In the genomic region with DNA sequence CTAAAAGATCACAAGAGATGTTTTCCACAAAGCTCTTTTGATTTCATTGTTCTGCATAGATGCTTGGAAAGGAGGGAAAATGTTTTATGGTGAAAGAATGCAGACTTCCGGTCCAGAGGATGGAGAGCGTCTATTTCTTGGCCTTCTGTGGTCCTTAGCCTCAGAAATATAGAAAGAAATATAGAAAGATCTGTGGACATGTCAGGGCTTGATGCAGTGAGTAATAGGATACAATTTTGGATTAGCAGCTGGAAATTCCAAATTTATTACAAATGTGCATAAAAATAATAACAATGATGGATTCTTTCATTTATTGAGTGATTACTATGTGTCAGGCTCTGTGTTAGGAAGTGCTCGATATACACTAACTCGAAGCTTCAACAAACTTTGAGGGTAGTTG, we compare ENCODE assay signal across 17 cellular contexts. TPM values are rescaled to one million over a fixed set of nuclear protein-coding genes. Genes with fewer than 3 reads are reported as not detected.
DNase-seq lines count a peak whose midpoint lies in the region; ATAC-seq, FAIRE-seq and TF ChIP-seq lines count a peak whose summit lies in the region.
"Had no signal": no experiment of that assay in that cellular context is flagged by ENCODE, and none has a peak within 500 bp of the region (broad histone marks: within the 10 kb centered on the region; RNA-seq: fewer than 3 reads in every experiment).

No MANE protein-coding gene starts in this region.

- dilution Hi-C loops in IMR-90 (cut with HindIII; ENCODE audit: low sequenced_read_pairs, unreplicated experiment) = no loop called here

- H3K4ac ChIP-seq in IMR-90 (ENCODE audit: low read depth, low read length) = no peak overlapping the region

- DNase-seq in IMR-90 (no peak), bronchial epithelial cell (ENCODE audit: low read depth) (peak; percentile 62), foreskin keratinocyte (peak; percentile 58 to 87), osteoblast (ENCODE audit: insufficient read length, low spot score, missing footprints) (peak; percentile 49), DMS153 treated with DMSO at 0.1 percent for 48 hours (lab: John Stamatoyannopoulos, UW; ENCODE audit: unreplicated experiment) (no peak)
- DNase-seq: C1 segment of cervical spinal cord; Calu3; CD4-positive, alpha-beta memory T cell; COR-L47; DND-41; H7; HCEC 1CT had no signal

- WGBS in IMR-90 (ENCODE audit: extremely low coverage in 2 of 2, insufficient read length in 1 of 2), 2 experiments = 82% methylated on average over 2 of the region's 4 CpGs; no CpG with 5 or more reads in 1 of the 2 experiments

- H2BK15ac ChIP-seq in IMR-90 (ENCODE audit: low read depth, low read length) = no peak overlapping the region

- no peaks in the 10 kb centered on the region for H3K79me1 ChIP-seq in IMR-90 (ENCODE audit: low read depth in 1 of 2, low read length in 2 of 2)

- H3K27ac ChIP-seq in IMR-90 (ENCODE audit: insufficient read depth, low read length) (no peak overlapping the region), foreskin keratinocyte (peak overlapping the region; percentile 89), osteoblast (ENCODE audit: low read depth, low read length) (no peak overlapping the region)

- intact Hi-C loops in IMR-90 (cut with micrococcal nuclease) = no loop called here

- ATAC-seq in IMR-90 (ENCODE audit: low read depth) = no peak
- ATAC-seq in foreskin keratinocyte = peak; percentile 16
- ATAC-seq in GM18867 (IDR thresholded peaks at IDR 0.05; ENCODE audit: unreplicated experiment) = no peak
- ATAC-seq in GM19324 (IDR thresholded peaks at IDR 0.05; ENCODE audit: low FRiP score, unreplicated experiment) = no peak

- H4K5ac ChIP-seq in IMR-90 (ENCODE audit: low read depth, low read length) = no peak overlapping the region

- no peak overlapping the region for H3K9ac ChIP-seq in IMR-90 (ENCODE audit: low read depth, low read length)

- no peak overlapping the region for H4K91ac ChIP-seq in IMR-90 (ENCODE audit: insufficient read depth, low read depth, low read length)

- CTCF ChIA-PET in IMR-90 (lab: Yijun Ruan, JAX) = no interaction called here

- H3K4me2 ChIP-seq in IMR-90 (ENCODE audit: low read depth, low read length) (no peak overlapping the region), osteoblast (ENCODE audit: insufficient read depth, low read length) (no peak overlapping the region)

- H2AFZ ChIP-seq in IMR-90 (replicated peaks; ENCODE audit: low read length, poor library complexity) (no peak overlapping the region), osteoblast (ENCODE audit: low read length) (no peak overlapping the region)

- H2BK20ac ChIP-seq in IMR-90 (ENCODE audit: low read depth, low read length) = no peak overlapping the region

- H3K56ac ChIP-seq in IMR-90 (ENCODE audit: extremely low read depth, insufficient read depth, low read length) = no peak overlapping the region

- H3K23ac ChIP-seq in IMR-90 (ENCODE audit: low read depth, low read length) = no peak overlapping the region

- BruUV-seq in IMR-90 (replicated peaks; lab: Mats Ljungman, UMichigan) = no TSS peak

- in situ Hi-C loops in IMR-90 (cut with MboI; ENCODE audit: low sequenced_read_pairs) = no loop called here

- no peaks in the 10 kb centered on the region for H3K9me1 ChIP-seq in IMR-90 (ENCODE audit: insufficient read depth, low read length)

- no peak overlapping the region; the same call in 1 of the 2 replicates for H3K18ac ChIP-seq in IMR-90 (ENCODE audit: low read depth, low read length)

- peak overlapping the region; percentile 19; the same call in 1 of the 2 replicates for H3K14ac ChIP-seq in IMR-90 (replicated peaks; ENCODE audit: low read depth, low read length)

- no peak overlapping the region for H2AK9ac ChIP-seq in IMR-90 (replicated peaks; ENCODE audit: low read depth, low read length, poor library complexity)

- TF ChIP-seq RAD21 in IMR-90 (IDR thresholded peaks at IDR 0.05; ENCODE audit: low read length) = no peak

- TF ChIP-seq CTCF in IMR-90 (conservative IDR thresholded peaks at IDR 0.05; ENCODE audit: low read depth, low read length) = no peak
- TF ChIP-seq CTCF in bronchial epithelial cell (IDR thresholded peaks at IDR 0.05; ENCODE audit: insufficient read depth, low read length, severe bottlenecking) = no peak
- no peak for TF ChIP-seq CTCF in foreskin keratinocyte (conservative IDR thresholded peaks at IDR 0.05)
- no peak for TF ChIP-seq CTCF in osteoblast (IDR thresholded peaks at IDR 0.05; ENCODE audit: extremely low read depth, low read depth, low read length)

- H3K79me2 ChIP-seq in osteoblast (ENCODE audit: insufficient read depth, low read length) = no peaks in the 10 kb centered on the region

- H2AK5ac ChIP-seq in IMR-90 (ENCODE audit: low read depth, low read length) = no peak overlapping the region

- POLR2A ChIA-PET in IMR-90 (lab: Charles Lee; ENCODE audit: unreplicated experiment) = no interaction called here

- no peak overlapping the region for H2BK5ac ChIP-seq in IMR-90 (ENCODE audit: low read depth, low read length, poor library complexity, severe bottlenecking)

- H3K36me3 ChIP-seq in IMR-90 (ENCODE audit: control insufficient read depth, insufficient read depth, low read length) (no peaks in the 10 kb centered on the region), bronchial epithelial cell (ENCODE audit: control insufficient read depth, insufficient read depth, low read length) (no peaks in the 10 kb centered on the region), osteoblast (ENCODE audit: insufficient read depth, low read length) (no peaks in the 10 kb centered on the region)

- H3K9me3 ChIP-seq in IMR-90 (ENCODE audit: control insufficient read depth, insufficient read depth, low read length) (no peaks in the 10 kb centered on the region), osteoblast (ENCODE audit: low read depth, low read length) (no peaks in the 10 kb centered on the region)

- H4K20me1 ChIP-seq in IMR-90 (ENCODE audit: insufficient read depth, low read length) (no peaks in the 10 kb centered on the region), osteoblast (ENCODE audit: insufficient read depth, low read length) (no peaks in the 10 kb centered on the region)

- H3K4me1 ChIP-seq in IMR-90 (ENCODE audit: control insufficient read depth, insufficient read depth, low read length) (peaks cover 6% of the 10 kb centered on the region), foreskin keratinocyte (peaks cover 31% of the 10 kb centered on the region), osteoblast (ENCODE audit: insufficient read depth, low read length) (peaks cover 6% of the 10 kb centered on the region)

- FAIRE-seq in bronchial epithelial cell (lab: Jason Lieb, UNC) = no peak
- FAIRE-seq: G401.6, GM19239, H1 had no signal

- no peak overlapping the region for H2BK120ac ChIP-seq in IMR-90 (ENCODE audit: low read depth, low read length)

- no peak overlapping the region for H3K4me3 ChIP-seq in IMR-90 (ENCODE audit: insufficient read depth, low read depth, low read length)
- H3K4me3 ChIP-seq in bronchial epithelial cell (ENCODE audit: low read depth, low read length) = no peak overlapping the region
- no peak overlapping the region for H3K4me3 ChIP-seq in osteoblast (ENCODE audit: insufficient read depth, low read length)

- H3K27me3 ChIP-seq in IMR-90 (ENCODE audit: control insufficient read depth, insufficient read depth, low read length) = no peaks in the 10 kb centered on the region
- no peaks in the 10 kb centered on the region for H3K27me3 ChIP-seq in bronchial epithelial cell (ENCODE audit: control insufficient read depth, insufficient read depth, low read length)
- no peaks in the 10 kb centered on the region for H3K27me3 ChIP-seq in foreskin keratinocyte
- H3K27me3 ChIP-seq in osteoblast (ENCODE audit: insufficient read depth, low read length) = no peaks in the 10 kb centered on the region

- no peak overlapping the region for H4K8ac ChIP-seq in IMR-90 (ENCODE audit: low read depth in 2 of 2, low read length in 2 of 2)

- no peak for TF ChIP-seq POLR2A in IMR-90 (IDR thresholded peaks at IDR 0.05; ENCODE audit: low read depth, low read length)

TF ChIP-seq in IMR-90, 13 proteins besides CTCF, POLR2A, EP300 and RAD21:
- no peak for TF ChIP-seq RCOR1 (IDR thresholded peaks at IDR 0.05; ENCODE audit: insufficient replicate concordance, low read length)

RNA-seq across cellular contexts. Expression of gene AKAP6, which starts 20.2 kb away (rescaled TPM):
- 1.6 and 1.7 TPM in 2 replicates for total RNA-seq in IMR-90 (2012; rRNA removed)
- 0.22 TPM in 2 replicates for polyA plus RNA-seq in IMR-90 (2012; rRNA removed)
- 0.01 and 0.53 TPM in 2 replicates for polyA plus RNA-seq in IMR-90 (2012; cell fraction: cytosol; rRNA removed)
- polyA plus RNA-seq in IMR-90 (2012; cell fraction: nucleus; rRNA removed; ENCODE audit: low replicate concordance) = 0.26 TPM in 1 of 2 replicates, not detected in the other
- total RNA-seq in bronchial epithelial cell = 4.2 and 10.6 TPM in 2 replicates
- 2.2 and 2.5 TPM in 2 replicates for total RNA-seq in foreskin keratinocyte
- polyA plus RNA-seq in foreskin keratinocyte = 0.20 and 0.35 TPM in 2 replicates
- 0.29 and 2.2 TPM in 2 replicates for total RNA-seq in osteoblast

Comparison
In these comparisons a context has a peak if more than half of its experiments do, and no peak if none do; other contexts are left out.
1. DNase-seq: peak in bronchial epithelial cell (single experiment), foreskin keratinocyte (2 of 2) and osteoblast (single experiment); none in IMR-90 (single experiment) and DMS153 treated with DMSO at 0.1 percent for 48 hours (single experiment).